ENCODE assay signal across 10 cellular contexts in genomic region chr3:127254730-127255129, GRCh38. TPM values are rescaled to one million over a fixed set of nuclear protein-coding genes. Genes with fewer than 3 reads are reported as not detected.
DNase-seq lines count a peak whose midpoint lies in the region; ATAC-seq and TF ChIP-seq lines count a peak whose summit lies in the region.
"Had no signal": no experiment of that assay in that cellular context is flagged by ENCODE, and none has a peak within 500 bp of the region (broad histone marks: within the 10 kb centered on the region; RNA-seq: fewer than 3 reads in every experiment).

No MANE protein-coding gene starts in this region.

- H3K4me1 Mint-ChIP-seq in brain (peaks cover 27% of the 10 kb centered on the region), neural crest cell (peaks cover 18% of the 10 kb centered on the region)
- H3K4me1 Mint-ChIP-seq in activated T-cell treated with anti-CD3 and anti-CD28 coated beads, Interleukin-2, amount 50 U/mL, for 72 hours (ENCODE audit: low read depth), result no peaks in the 10 kb centered on the region
- H3K4me1 Mint-ChIP-seq: central memory CD8-positive, alpha-beta T cell had no signal

- ATAC-seq in GM18867 (IDR thresholded peaks at IDR 0.05; ENCODE audit: unreplicated experiment), result no peak
- ATAC-seq in HG03175 (IDR thresholded peaks at IDR 0.05; ENCODE audit: unreplicated experiment), result no peak
- no peak for ATAC-seq in activated T-cell treated with anti-CD3 and anti-CD28 coated beads, Interleukin-2, amount 50 U/mL, for 72 hours (replicated peaks in 1 of 2)

- H3K36me3 Mint-ChIP-seq in brain (no peaks in the 10 kb centered on the region), neural crest cell (ENCODE audit: low read depth) (no peaks in the 10 kb centered on the region)
- peaks cover 0 to 3% of the 10 kb centered on the region in 2 donors for H3K36me3 Mint-ChIP-seq in activated T-cell treated with anti-CD3 and anti-CD28 coated beads, Interleukin-2, amount 50 U/mL, for 72 hours (ENCODE audit: insufficient read depth in 2 of 2)

- H3K9me3 Mint-ChIP-seq in brain (peaks cover 3 to 6% (median 4%) of the 10 kb centered on the region in 5 experiments), neural crest cell (peaks cover under 1% of the 10 kb centered on the region)
- H3K9me3 Mint-ChIP-seq in activated T-cell treated with anti-CD3 and anti-CD28 coated beads, Interleukin-2, amount 50 U/mL, for 72 hours, result peaks cover 0 to 2% of the 10 kb centered on the region in 2 donors
- H3K9me3 Mint-ChIP-seq: central memory CD8-positive, alpha-beta T cell had no signal

- H3K27ac Mint-ChIP-seq in brain (peak overlapping the region in 1 of 5 experiments; percentile 48), neural crest cell (ENCODE audit: unreplicated experiment) (no peak overlapping the region)
- no peak overlapping the region for H3K27ac Mint-ChIP-seq in activated T-cell treated with anti-CD3 and anti-CD28 coated beads, Interleukin-2, amount 50 U/mL, for 72 hours

- peaks cover 7% of the 10 kb centered on the region for H3K27me3 Mint-ChIP-seq in brain
- H3K27me3 Mint-ChIP-seq in neural crest cell (ENCODE audit: low read depth), result peaks cover 2% of the 10 kb centered on the region
- no peaks in the 10 kb centered on the region for H3K27me3 Mint-ChIP-seq in activated T-cell treated with anti-CD3 and anti-CD28 coated beads, Interleukin-2, amount 50 U/mL, for 72 hours (ENCODE audit: low read depth)

- TF ChIP-seq EP300 in Ishikawa (IDR thresholded peaks at IDR 0.05; ENCODE audit: borderline replicate concordance), result no peak

- TF ChIP-seq RAD21 in Ishikawa (IDR thresholded peaks at IDR 0.05; ENCODE audit: low read depth), result peak; percentile 54

- DNase-seq in EH (ENCODE audit: low read depth) (peak; percentile 17), neural crest cell (ENCODE audit: low read depth, low spot score) (no peak)
- DNase-seq in activated T-cell treated with anti-CD3 and anti-CD28 coated beads, Interleukin-2, amount 50 U/mL, for 72 hours, result no peak
- DNase-seq: activated CD4-positive, alpha-beta T cell treated with anti-CD3 and anti-CD28 coated beads, Interleukin-2, amount 50 U/mL, for 4 hours; NCI-H2107 had no signal

- TF ChIP-seq CTCF in brain (conservative IDR thresholded peaks at IDR 0.05), result peak; percentile 35 to 44
- TF ChIP-seq CTCF in neural crest cell (conservative IDR thresholded peaks at IDR 0.05), result peak; percentile 48

- no peak overlapping the region for H3K4me3 Mint-ChIP-seq in brain
- no peak overlapping the region for H3K4me3 Mint-ChIP-seq in neural crest cell
- no peak overlapping the region for H3K4me3 Mint-ChIP-seq in activated T-cell treated with anti-CD3 and anti-CD28 coated beads, Interleukin-2, amount 50 U/mL, for 72 hours
- H3K4me3 Mint-ChIP-seq: central memory CD8-positive, alpha-beta T cell had no signal

TF ChIP-seq in Ishikawa, 13 proteins besides CTCF, POLR2A, EP300 and RAD21:
- no peak for TF ChIP-seq ZBTB7A (IDR thresholded peaks at IDR 0.05; ENCODE audit: low read depth)
- TF ChIP-seq, protein P1, sequence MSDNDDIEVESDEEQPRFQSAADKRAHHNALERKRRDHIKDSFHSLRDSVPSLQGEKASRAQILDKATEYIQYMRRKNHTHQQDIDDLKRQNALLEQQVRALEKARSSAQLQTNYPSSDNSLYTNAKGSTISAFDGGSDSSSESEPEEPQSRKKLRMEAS (IDR thresholded peaks at IDR 0.05), result no peak

RNA-seq across cellular contexts. Expression of gene PRR20G, which starts 33.1 kb away (rescaled TPM):
- not detected for polyA plus RNA-seq in brain (ENCODE audit: insufficient read depth, low read depth, low replicate concordance)
- total RNA-seq in neural crest cell, result not detected in 2 replicates
- total RNA-seq in activated T-cell treated with anti-CD3 and anti-CD28 coated beads, Interleukin-2, amount 50 U/mL, for 72 hours, result not detected
